9 cellular contexts compared by ENCODE assay signal in genomic region chr7:94276797-94277196, GRCh38.
A peak's percentile ranks its signal among the peaks of the same experiment; 100 is the strongest.
DNase-seq lines count a peak whose midpoint lies in the region; ATAC-seq and TF ChIP-seq lines count a peak whose summit lies in the region.
"Had no signal": no experiment of that assay in that cellular context is flagged by ENCODE, and none has a peak within 500 bp of the region (broad histone marks: within the 10 kb centered on the region; RNA-seq: fewer than 3 reads in every experiment).

No MANE protein-coding gene starts in this region.

- no peaks in the 10 kb centered on the region for H3K9me3 Mint-ChIP-seq in CD8-positive, alpha-beta T cell

- H3K4me1 ChIP-seq in osteoblast (ENCODE audit: insufficient read depth, low read length), result peaks cover 7% of the 10 kb centered on the region
- no peaks in the 10 kb centered on the region for H3K4me1 ChIP-seq in CD8-positive, alpha-beta T cell (ENCODE audit: insufficient read depth, low read length)

- POLR2A ChIA-PET in CD8-positive, alpha-beta T cell (lab: Charles Lee), result no interaction called here

- H3K36me3 Mint-ChIP-seq in CD8-positive, alpha-beta T cell, result no peaks in the 10 kb centered on the region

- H3K36me3 ChIP-seq in brain microvascular endothelial cell (replicated peaks) (no peaks in the 10 kb centered on the region), osteoblast (ENCODE audit: insufficient read depth, low read length) (no peaks in the 10 kb centered on the region)
- H3K36me3 ChIP-seq in CD8-positive, alpha-beta T cell (ENCODE audit: insufficient read depth, low read length), result no peaks in the 10 kb centered on the region

- no peaks in the 10 kb centered on the region for H3K4me1 Mint-ChIP-seq in CD8-positive, alpha-beta T cell (ENCODE audit: low read depth)

- TF ChIP-seq CTCF in brain microvascular endothelial cell (IDR thresholded peaks at IDR 0.05; ENCODE audit: low read depth, low read length, missing control alignments), result peak; percentile 55
- peak; percentile 54 for TF ChIP-seq CTCF in osteoblast (IDR thresholded peaks at IDR 0.05; ENCODE audit: extremely low read depth, low read depth, low read length)
- TF ChIP-seq CTCF in CD8-positive, alpha-beta T cell (IDR thresholded peaks at IDR 0.05), result no peak

- no peaks in the 10 kb centered on the region for H4K20me1 ChIP-seq in osteoblast (ENCODE audit: insufficient read depth, low read length)

- H3K27ac ChIP-seq in brain microvascular endothelial cell, result no peak overlapping the region
- H3K27ac ChIP-seq in osteoblast (ENCODE audit: low read depth, low read length), result no peak overlapping the region
- H3K27ac ChIP-seq in CD8-positive, alpha-beta T cell (ENCODE audit: low read depth, low read length), result no peak overlapping the region
- H3K27ac ChIP-seq: C4-2B had no signal

- CTCF ChIA-PET in CD8-positive, alpha-beta T cell (lab: Charles Lee), result no interaction called here

- H3K9me3 ChIP-seq in osteoblast (ENCODE audit: low read depth, low read length), result no peaks in the 10 kb centered on the region
- H3K9me3 ChIP-seq in CD8-positive, alpha-beta T cell (ENCODE audit: low read length), result no peaks in the 10 kb centered on the region

- H3K79me2 ChIP-seq in osteoblast (ENCODE audit: insufficient read depth, low read length), result no peaks in the 10 kb centered on the region

- DNase-seq in NCI-H2171 treated with DMSO at 0.1 percent for 48 hours (lab: John Stamatoyannopoulos, UW) (peak; percentile 19), NCI-H2171 (lab: John Stamatoyannopoulos, UW) (no peak), NCI-H1417 treated with DMSO at 0.1 percent for 48 hours (lab: John Stamatoyannopoulos, UW) (peak; percentile 16), brain microvascular endothelial cell (no peak), osteoblast (ENCODE audit: insufficient read length, low spot score, missing footprints) (no peak), cerebellar nuclear complex (lab: John Stamatoyannopoulos, UW) (no peak), left colon (no peak)
- no peak for DNase-seq in CD8-positive, alpha-beta T cell

- H3K4me3 Mint-ChIP-seq in CD8-positive, alpha-beta T cell, result no peak overlapping the region

- no peak overlapping the region for H2AFZ ChIP-seq in osteoblast (ENCODE audit: low read length)

- peaks cover 3% of the 10 kb centered on the region for H3K27me3 Mint-ChIP-seq in CD8-positive, alpha-beta T cell (ENCODE audit: low read depth)

- no peak overlapping the region for H3K4me2 ChIP-seq in osteoblast (ENCODE audit: insufficient read depth, low read length)

- H3K4me3 ChIP-seq in brain microvascular endothelial cell (ENCODE audit: low read depth, low read length), result no peak overlapping the region
- H3K4me3 ChIP-seq in osteoblast (ENCODE audit: insufficient read depth, low read length), result no peak overlapping the region
- no peak overlapping the region for H3K4me3 ChIP-seq in CD8-positive, alpha-beta T cell (ENCODE audit: low read depth, low read length)

- no peak for ATAC-seq in CD8-positive, alpha-beta T cell
- ATAC-seq in left colon, result no peak

- no peak overlapping the region for H3K27ac Mint-ChIP-seq in CD8-positive, alpha-beta T cell

- H3K27me3 ChIP-seq in brain microvascular endothelial cell (replicated peaks) (no peaks in the 10 kb centered on the region), osteoblast (ENCODE audit: insufficient read depth, low read length) (no peaks in the 10 kb centered on the region)
- no peaks in the 10 kb centered on the region for H3K27me3 ChIP-seq in CD8-positive, alpha-beta T cell (ENCODE audit: insufficient read depth, low read length)

- intact Hi-C loops in CD8-positive, alpha-beta T cell (cut with DNase I, micrococcal nuclease), result no loop called here
- intact Hi-C loops in left colon (cut with DNase I, micrococcal nuclease), result no loop called here

- in situ Hi-C loops in brain microvascular endothelial cell (cut with HindIII; ENCODE audit: low pct_ligation_motif_present, low sequenced_read_pairs), result loop anchor here (25.0 kb wide), 1 partner anchor 361 kb away; no protein-coding TSS in a partner anchor

Comparison
In these comparisons a context has a peak if more than half of its experiments do, and no peak if none do; other contexts are left out.
1. DNase-seq: peak in NCI-H2171 treated with DMSO at 0.1 percent for 48 hours (single experiment) and NCI-H1417 treated with DMSO at 0.1 percent for 48 hours (single experiment); none in NCI-H2171 (single experiment), brain microvascular endothelial cell (single experiment), osteoblast (single experiment), CD8-positive, alpha-beta T cell (0 of 7), cerebellar nuclear complex (0 of 2) and left colon (0 of 2).